In the genomic region with DNA sequence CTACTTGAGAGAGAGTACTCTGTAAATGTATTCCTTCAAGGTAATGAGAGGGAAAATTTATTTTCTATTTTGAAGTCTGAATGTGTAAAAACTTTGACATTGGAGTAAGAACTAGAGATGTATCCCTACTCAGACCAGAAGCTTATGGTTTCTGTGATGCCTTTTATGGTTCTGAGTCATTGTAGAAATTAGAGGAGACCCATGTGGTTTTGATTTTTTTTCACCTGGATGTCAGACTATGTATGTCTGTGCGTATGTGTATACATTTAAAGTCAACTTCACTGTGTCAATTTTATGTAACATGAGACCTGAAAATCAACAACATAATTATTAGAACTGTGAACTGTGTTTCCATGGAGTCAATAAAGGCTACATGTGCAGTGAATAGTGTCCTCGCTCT, we compare ENCODE assay signal across 13 cellular contexts.
"Had no signal": no experiment of that assay in that cellular context is flagged by ENCODE, and none has a peak within 500 bp of the region (broad histone marks: within the 10 kb centered on the region; RNA-seq: fewer than 3 reads in every experiment).

No MANE protein-coding gene starts in this region.

- ATAC-seq: activated CD4-positive, alpha-beta T cell treated with anti-CD3 and anti-CD28 coated beads for 36 hours; activated CD8-positive, alpha-beta memory T cell treated with anti-CD3 and anti-CD28 coated beads, Interleukin-2, amount 10 ng/mL, durations not matched to agents 7 days and 5 days; left ventricle myocardium superior had no signal

- H3K36me3 ChIP-seq: right atrium auricular region, thyroid gland had no signal

- DNase-seq: activated CD4-positive, alpha-beta memory T cell treated with anti-CD3 and anti-CD28 coated beads for 36 hours; activated CD4-positive, alpha-beta T cell treated with anti-CD3 and anti-CD28 coated beads for 36 hours; activated CD8-positive, alpha-beta memory T cell treated with anti-CD3 and anti-CD28 coated beads, Interleukin-2, amount 10 ng/mL, durations not matched to agents 7 days and 5 days; effector CD8-positive, alpha-beta T cell; left ventricle myocardium superior; nephron progenitor cell; occipital lobe; stimulated activated CD4-positive, alpha-beta T cell treated with anti-CD3 and anti-CD28 coated beads, Interleukin-12 subunit alpha, Interleukin-12 subunit beta, amount 100 ng/mL, for 4 hours; stimulated activated CD4-positive, alpha-beta T cell treated with anti-CD3 and anti-CD28 coated beads, Interleukin-1b, Interleukin-23, amount 100 ng/mL, for 48 hours; stimulated activated CD8-positive, alpha-beta memory T cell treated with anti-CD3 and anti-CD28 coated beads, Interleukin-4, amount 100 ng/mL, for 48 hours; stimulated activated naive CD4-positive, alpha-beta T cell treated with Interleukin-2 at 50 U/mL for 16 hours; thyroid gland had no signal

- H3K4me1 ChIP-seq: right atrium auricular region, thyroid gland had no signal

- H3K9me3 ChIP-seq: right atrium auricular region, thyroid gland had no signal

- H3K27ac ChIP-seq: right atrium auricular region, thyroid gland had no signal

- H3K27me3 ChIP-seq: right atrium auricular region, thyroid gland had no signal

- H3K4me3 ChIP-seq: right atrium auricular region, thyroid gland had no signal
